Comparison of ENCODE assay signal across 16 cellular contexts in the genomic region with DNA sequence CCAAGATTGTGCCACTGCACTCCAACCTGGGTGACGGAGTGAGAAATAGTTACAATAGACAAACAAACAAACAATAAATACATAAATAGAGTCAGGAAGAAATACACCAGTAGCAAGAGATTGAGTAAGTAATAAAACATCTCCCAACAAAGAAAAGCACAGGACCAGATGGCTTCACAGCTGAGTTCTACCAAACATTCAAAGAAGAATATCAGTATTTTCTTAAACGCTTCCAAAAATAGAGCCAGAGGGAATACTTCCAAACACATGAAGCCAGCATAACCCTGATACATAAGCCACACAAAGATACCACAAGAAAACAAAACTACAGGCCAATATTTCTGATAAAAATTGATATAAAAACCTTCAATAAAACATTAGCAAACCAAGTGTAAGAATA. TPM values are rescaled to one million over a fixed set of nuclear protein-coding genes. Genes with fewer than 3 reads are reported as not detected.
DNase-seq lines count a peak whose midpoint lies in the region; ATAC-seq and TF ChIP-seq lines count a peak whose summit lies in the region.
"Had no signal": no experiment of that assay in that cellular context is flagged by ENCODE, and none has a peak within 500 bp of the region (broad histone marks: within the 10 kb centered on the region; RNA-seq: fewer than 3 reads in every experiment).

No MANE protein-coding gene starts in this region.

- in situ Hi-C loops in astrocyte of the cerebellum (cut with HindIII; ENCODE audit: low sequenced_read_pairs) = no loop called here

- H3K9me3 Mint-ChIP-seq in MCF 10A (ENCODE audit: unreplicated experiment) (no peaks in the 10 kb centered on the region), osteocyte (ENCODE audit: unreplicated experiment) (no peaks in the 10 kb centered on the region)
- H3K9me3 Mint-ChIP-seq: CD4-positive, alpha-beta T cell had no signal

- CTCF ChIA-PET in MCF 10A (lab: Yijun Ruan, JAX) = no interaction called here

- intact Hi-C loops in breast epithelium (cut with DNase I; ENCODE audit: low total_unique reads) (no loop called here), MCF 10A (cut with micrococcal nuclease) (no loop called here), sciatic nerve (cut with DNase I) (no loop called here)

- H3K4me1 Mint-ChIP-seq in MCF 10A (ENCODE audit: insufficient read depth, unreplicated experiment) = no peaks in the 10 kb centered on the region
- H3K4me1 Mint-ChIP-seq in osteocyte (ENCODE audit: unreplicated experiment) = no peaks in the 10 kb centered on the region
- H3K4me1 Mint-ChIP-seq: B cell, H9 had no signal

- no peaks in the 10 kb centered on the region for H3K27me3 ChIP-seq in breast epithelium

- DNase-seq in breast epithelium (ENCODE audit: low spot score in 2 of 2) = no peak
- DNase-seq in MCF 10A (ENCODE audit: unreplicated experiment) = no peak
- DNase-seq in astrocyte of the cerebellum (ENCODE audit: low read depth) = peak; percentile 9
- DNase-seq in fibroblast of the aortic adventitia (ENCODE audit: low read depth) = peak; percentile 73
- no peak for DNase-seq in sciatic nerve (ENCODE audit: low spot score)
- DNase-seq in osteocyte (ENCODE audit: extremely low spot score, unreplicated experiment) = no peak
- DNase-seq: C1 segment of cervical spinal cord; Calu3; CD4-positive, alpha-beta T cell; DMS153; DMS79 treated with DMSO at 0.1 percent for 48 hours; EL; GOT3; H9 had no signal

- H3K36me3 Mint-ChIP-seq in MCF 10A (ENCODE audit: insufficient read depth, unreplicated experiment) = no peaks in the 10 kb centered on the region
- no peaks in the 10 kb centered on the region for H3K36me3 Mint-ChIP-seq in osteocyte (ENCODE audit: unreplicated experiment)

- no peaks in the 10 kb centered on the region for H3K36me3 ChIP-seq in breast epithelium

- TF ChIP-seq POLR2A in breast epithelium (IDR thresholded peaks at IDR 0.05) = no peak

- BruUV-seq in MCF 10A (replicated peaks; lab: Mats Ljungman, UMichigan) = no TSS peak

- POLR2A ChIA-PET in MCF 10A (lab: Yijun Ruan, JAX) = no interaction called here

- TF ChIP-seq CTCF in breast epithelium (IDR thresholded peaks at IDR 0.05) (no peak), MCF 10A (IDR thresholded peaks at IDR 0.05; ENCODE audit: unreplicated experiment) (no peak), astrocyte of the cerebellum (IDR thresholded peaks at IDR 0.05; ENCODE audit: low read depth, low read length, missing control alignments) (no peak), fibroblast of the aortic adventitia (IDR thresholded peaks at IDR 0.05; ENCODE audit: insufficient read depth, low read length) (no peak), osteocyte (IDR thresholded peaks at IDR 0.05) (no peak)

- ATAC-seq in sciatic nerve (peak; percentile 81), GM18873 (IDR thresholded peaks at IDR 0.05; ENCODE audit: low FRiP score, unreplicated experiment) (no peak)

- H3K27ac Mint-ChIP-seq in MCF 10A (ENCODE audit: low read depth, unreplicated experiment) (no peak overlapping the region), osteocyte (ENCODE audit: unreplicated experiment) (no peak overlapping the region)
- H3K27ac Mint-ChIP-seq: B cell; CD4-positive, alpha-beta T cell; H9 had no signal

- peaks cover 0 to 2% of the 10 kb centered on the region in 2 donors for H3K9me3 ChIP-seq in breast epithelium

- H3K4me3 ChIP-seq in breast epithelium = no peak overlapping the region
- H3K4me3 ChIP-seq in astrocyte of the cerebellum (ENCODE audit: low read depth, low read length) = no peak overlapping the region
- H3K4me3 ChIP-seq in fibroblast of the aortic adventitia (ENCODE audit: low read depth, low read length) = no peak overlapping the region

- H3K27me3 Mint-ChIP-seq in MCF 10A (ENCODE audit: insufficient read depth, unreplicated experiment) = no peaks in the 10 kb centered on the region
- H3K27me3 Mint-ChIP-seq in osteocyte (ENCODE audit: unreplicated experiment) = peaks cover 12% of the 10 kb centered on the region

- H3K4me1 ChIP-seq in breast epithelium = no peaks in the 10 kb centered on the region

- no peak overlapping the region for H3K4me3 Mint-ChIP-seq in MCF 10A (ENCODE audit: unreplicated experiment)
- no peak overlapping the region for H3K4me3 Mint-ChIP-seq in osteocyte (ENCODE audit: unreplicated experiment)
- H3K4me3 Mint-ChIP-seq: B cell; CD4-positive, alpha-beta T cell; H9 had no signal

- H3K27ac ChIP-seq in breast epithelium = peak overlapping the region; percentile 2 to 15

RNA-seq across cellular contexts. Expression of gene IGSF10, which starts 30.7 kb away (rescaled TPM):
- total RNA-seq in breast epithelium (10 to 100 TPM in 2 of 3 donors, 1 to 10 TPM in 1; 7.9 to 15.5 (median 14.4) TPM), MCF 10A (2022) (not detected in 2 replicates), fibroblast of the aortic adventitia (ENCODE audit: low replicate concordance) (8.0 and 47.6 TPM in 2 replicates), sciatic nerve (1.2 TPM), osteocyte (1.2 and 1.4 TPM in 2 replicates)
- total RNA-seq: B cell; CD4-positive, alpha-beta T cell had no signal

Comparison
In these comparisons a context has a peak if more than half of its experiments do, and no peak if none do; other contexts are left out.
1. DNase-seq: peak in astrocyte of the cerebellum (single experiment) and fibroblast of the aortic adventitia (single experiment); none in breast epithelium (0 of 2), MCF 10A (single experiment), sciatic nerve (single experiment) and osteocyte (single experiment).